Comparison of ENCODE assay signal across 23 cellular contexts in the genomic region with DNA sequence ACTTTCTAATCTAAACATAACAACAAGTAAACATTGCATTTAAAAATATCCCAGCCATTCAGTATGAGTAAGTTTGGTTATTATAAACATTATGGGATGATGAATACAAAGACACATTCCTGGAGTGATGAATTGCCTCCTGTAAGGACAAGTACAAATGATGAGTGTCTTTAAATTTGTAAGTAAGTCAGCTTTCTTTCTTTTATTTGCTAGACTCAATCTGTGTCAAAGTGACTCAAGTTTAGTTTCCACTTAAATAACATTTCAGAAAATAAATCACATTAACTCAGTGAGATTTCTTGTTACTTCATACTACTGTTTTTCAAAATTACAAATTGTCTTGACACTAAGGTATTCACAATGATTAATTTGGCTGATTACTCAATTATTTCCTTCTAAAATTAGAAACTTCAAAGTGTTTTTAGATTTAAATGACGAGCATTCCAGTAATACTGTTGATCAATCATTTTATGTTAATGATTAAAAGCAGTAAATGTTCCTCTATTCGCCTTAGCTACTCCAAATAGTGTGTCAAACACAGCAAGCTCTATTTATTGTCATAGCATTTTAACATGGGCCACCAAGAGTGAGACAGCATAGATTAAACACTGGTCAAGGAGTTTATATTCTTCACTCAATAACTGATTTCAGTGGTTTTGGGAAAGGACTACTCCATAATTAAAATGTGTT.
"Had no signal": no experiment of that assay in that cellular context is flagged by ENCODE, and none has a peak within 500 bp of the region (broad histone marks: within the 10 kb centered on the region; RNA-seq: fewer than 3 reads in every experiment).

No MANE protein-coding gene starts in this region.

- H3K4me1 ChIP-seq: prostate gland, suprapubic skin, transverse colon, vagina had no signal

- H3K9me3 ChIP-seq: prostate gland, suprapubic skin, vagina had no signal

- H3K27me3 ChIP-seq: hepatocyte, suprapubic skin, transverse colon, vagina had no signal

- DNase-seq: activated B cell treated with CpG ODN at 0.5 μM for 24 hours; activated CD4-positive, alpha-beta memory T cell treated with anti-CD3 and anti-CD28 coated beads, Interleukin-2, amount 10 ng/mL, durations not matched to agents 7 days and 5 days; activated CD4-positive, alpha-beta T cell treated with anti-CD3 and anti-CD28 coated beads for 4 hours; activated CD8-positive, alpha-beta memory T cell treated with anti-CD3 and anti-CD28 coated beads, Interleukin-2, amount 10 ng/mL, durations not matched to agents 7 days and 5 days; activated naive CD4-positive, alpha-beta T cell treated with Interleukin-2 at 50 U/mL for 16 hours; activated naive CD8-positive, alpha-beta T cell treated with anti-CD3 and anti-CD28 coated beads, Interleukin-2, amount 10 ng/mL, durations not matched to agents 7 days and 5 days; anterior cingulate cortex; cerebellar nuclear complex; effector CD4-positive, alpha-beta T cell; left colon; right cardiac atrium; stimulated activated CD4-positive, alpha-beta T cell treated with anti-CD3 and anti-CD28 coated beads, Interleukin-15, amount 100 ng/mL, for 24 hours; stimulated activated CD4-positive, alpha-beta T cell treated with anti-CD3 and anti-CD28 coated beads, Interleukin-2, amount 100 ng/mL, for 48 hours; stimulated activated naive CD8-positive, alpha-beta T cell treated with anti-CD3 and anti-CD28 coated beads, Interleukin-15, amount 100 ng/mL, for 72 hours; T-cell; transverse colon had no signal

- H3K4me3 ChIP-seq: hepatocyte, lung, prostate gland, skin epidermis, suprapubic skin, transverse colon, vagina had no signal

- ATAC-seq: activated CD8-positive, alpha-beta memory T cell treated with anti-CD3 and anti-CD28 coated beads, Interleukin-2, amount 10 ng/mL, durations not matched to agents 7 days and 5 days; activated T-helper 17 cell treated with anti-CD3 and anti-CD28 coated beads, Interleukin-2, amount 50 U/mL, for 72 hours; left colon; right cardiac atrium; stimulated activated naive CD8-positive, alpha-beta T cell treated with anti-CD3 and anti-CD28 coated beads, Interleukin-15, amount 100 ng/mL, for 72 hours; T-cell had no signal

- H3K36me3 ChIP-seq: prostate gland, suprapubic skin, transverse colon, vagina had no signal

- H3K27ac ChIP-seq: hepatocyte, prostate gland, skin epidermis, suprapubic skin, transverse colon, vagina had no signal
